In genomic region chr5:163941068-163941467, GRCh38 we compare ENCODE assay signal across 16 cellular contexts.
"Had no signal": no experiment of that assay in that cellular context is flagged by ENCODE, and none has a peak within 500 bp of the region (broad histone marks: within the 10 kb centered on the region; RNA-seq: fewer than 3 reads in every experiment).

No MANE protein-coding gene starts in this region.

- ATAC-seq: body of pancreas; gastroesophageal sphincter; left cardiac atrium; lower lobe of right lung; right lobe of liver; stimulated activated naive CD8-positive, alpha-beta T cell treated with anti-CD3 and anti-CD28 coated beads, Interleukin-15, amount 100 ng/mL, for 72 hours had no signal

- H3K36me3 ChIP-seq: gastroesophageal sphincter, lower lobe of right lung, right lobe of liver, upper lobe of left lung had no signal

- H3K27ac ChIP-seq: body of pancreas, gastroesophageal sphincter, lower lobe of right lung, right lobe of liver, testis, upper lobe of left lung had no signal

- H3K4me3 ChIP-seq: body of pancreas, gastroesophageal sphincter, lower lobe of right lung, right lobe of liver, smooth muscle cell, testis, upper lobe of left lung had no signal

- H3K9me3 ChIP-seq: body of pancreas, gastroesophageal sphincter, lower lobe of right lung, right lobe of liver, testis, upper lobe of left lung had no signal

- H3K4me2 ChIP-seq: smooth muscle cell had no signal

- DNase-seq: activated B cell treated with CpG ODN at 0.5 μM for 24 hours; activated CD4-positive, alpha-beta T cell treated with anti-CD3 and anti-CD28 coated beads, Interleukin-2, amount 10 ng/mL, durations not matched to agents 7 days and 5 days; activated CD8-positive, alpha-beta memory T cell treated with anti-CD3 and anti-CD28 coated beads for 24 hours; activated naive CD8-positive, alpha-beta T cell treated with anti-CD3 and anti-CD28 coated beads for 36 hours; amygdala; body of pancreas; caudate nucleus; left cardiac atrium; lower lobe of right lung; nephron progenitor cell; right lobe of liver; stimulated activated naive CD8-positive, alpha-beta T cell treated with anti-CD3 and anti-CD28 coated beads, Interleukin-15, amount 100 ng/mL, for 72 hours; testis; upper lobe of left lung had no signal

- H3K27me3 ChIP-seq: body of pancreas, gastroesophageal sphincter, right lobe of liver, testis, upper lobe of left lung had no signal
